15 cellular contexts compared by ENCODE assay signal in genomic region chr3:53074366-53074696, GRCh38. TPM values are rescaled to one million over a fixed set of nuclear protein-coding genes. Genes with fewer than 3 reads are reported as not detected.
DNase-seq lines count a peak whose midpoint lies in the region; ATAC-seq lines count a peak whose summit lies in the region.
"Had no signal": no experiment of that assay in that cellular context is flagged by ENCODE, and none has a peak within 500 bp of the region (broad histone marks: within the 10 kb centered on the region; RNA-seq: fewer than 3 reads in every experiment).

No MANE protein-coding gene starts in this region.

- H3K27me3 ChIP-seq in aorta (ENCODE audit: control insufficient read depth in 1 of 2, insufficient read depth in 2 of 2, low read length in 1 of 2): no peaks in the 10 kb centered on the region

- POLR2A ChIA-PET in T-cell (lab: Charles Lee): interaction anchor here in 1 of 2 donors (0.6 kb wide), 1 partner anchor 355 kb away, joined by 4 read pairs; no protein-coding TSS in a partner anchor

- no peaks in the 10 kb centered on the region for H3K9me3 ChIP-seq in aorta (ENCODE audit: control insufficient read depth, low read length)

- H3K27ac ChIP-seq in aorta (ENCODE audit: low read depth in 1 of 2, low read length in 2 of 2): no peak overlapping the region
- H3K27ac ChIP-seq: cardiac muscle cell had no signal

- H3K9me3 Mint-ChIP-seq in activated naive CD8-positive, alpha-beta T cell (ENCODE audit: low read depth): no peaks in the 10 kb centered on the region
- H3K9me3 Mint-ChIP-seq in activated naive CD8-positive, alpha-beta T cell treated with anti-CD3 and anti-CD28 coated beads, Interleukin-2, amount 50 U/mL, for 24 hours: no peaks in the 10 kb centered on the region
- no peaks in the 10 kb centered on the region for H3K9me3 Mint-ChIP-seq in T-cell
- H3K9me3 Mint-ChIP-seq in immature natural killer cell: no peaks in the 10 kb centered on the region
- H3K9me3 Mint-ChIP-seq: mesothelial cell of epicardium had no signal

- no peak overlapping the region for H3K4me3 ChIP-seq in aorta (ENCODE audit: low read length in 2 of 2)
- H3K4me3 ChIP-seq: cardiac muscle cell had no signal

- intact Hi-C loops in aorta (cut with DNase I): loop anchor here (5.0 to 10.0 kb wide), 3 partner anchors 140 to 332 kb away; no protein-coding TSS in a partner anchor

- WGBS in aorta, 2 donors: 51 to 63% methylated on average over 1 of the region's 1 CpG

- H3K27me3 Mint-ChIP-seq in activated naive CD8-positive, alpha-beta T cell: no peaks in the 10 kb centered on the region
- H3K27me3 Mint-ChIP-seq in activated naive CD8-positive, alpha-beta T cell treated with anti-CD3 and anti-CD28 coated beads, Interleukin-2, amount 50 U/mL, for 24 hours: no peaks in the 10 kb centered on the region
- H3K27me3 Mint-ChIP-seq in T-cell (no peaks in the 10 kb centered on the region), immature natural killer cell (ENCODE audit: low read depth in 3 of 3) (peaks cover 0 to 7% (median 0%) of the 10 kb centered on the region in 3 donors)

- no peaks in the 10 kb centered on the region for H3K36me3 ChIP-seq in aorta (ENCODE audit: control insufficient read depth in 1 of 2, insufficient read depth in 2 of 2, low read length in 1 of 2)
- H3K36me3 ChIP-seq: cardiac muscle cell had no signal

- peaks cover 11% of the 10 kb centered on the region for H3K4me1 Mint-ChIP-seq in activated naive CD8-positive, alpha-beta T cell (ENCODE audit: low read depth)
- peaks cover 19% of the 10 kb centered on the region for H3K4me1 Mint-ChIP-seq in activated naive CD8-positive, alpha-beta T cell treated with anti-CD3 and anti-CD28 coated beads, Interleukin-2, amount 50 U/mL, for 24 hours
- H3K4me1 Mint-ChIP-seq in T-cell: peaks cover 17 to 19% (median 17%) of the 10 kb centered on the region in 3 donors
- H3K4me1 Mint-ChIP-seq in immature natural killer cell: peaks cover 19% of the 10 kb centered on the region in 2 donors

- CTCF ChIA-PET in T-cell (lab: Charles Lee): interaction anchor here in 1 of 2 donors (1.2 kb wide), 1 partner anchor 223 kb away, joined by 3 read pairs; no protein-coding TSS in a partner anchor

- H3K27ac Mint-ChIP-seq in activated naive CD8-positive, alpha-beta T cell: no peak overlapping the region
- H3K27ac Mint-ChIP-seq in activated naive CD8-positive, alpha-beta T cell treated with anti-CD3 and anti-CD28 coated beads, Interleukin-2, amount 50 U/mL, for 24 hours: no peak overlapping the region
- peak overlapping the region; percentile 30 to 64 for H3K27ac Mint-ChIP-seq in T-cell
- peak overlapping the region; percentile 43 to 90 (median 74) for H3K27ac Mint-ChIP-seq in immature natural killer cell
- H3K27ac Mint-ChIP-seq: mesothelial cell of epicardium had no signal

- peak overlapping the region; percentile 27 for H3K4me3 Mint-ChIP-seq in activated naive CD8-positive, alpha-beta T cell
- no peak overlapping the region for H3K4me3 Mint-ChIP-seq in activated naive CD8-positive, alpha-beta T cell treated with anti-CD3 and anti-CD28 coated beads, Interleukin-2, amount 50 U/mL, for 24 hours
- peak overlapping the region in 1 of 3 donors; percentile 96 for H3K4me3 Mint-ChIP-seq in T-cell
- peak overlapping the region in 4 of 5 donors; percentile 7 to 79 (median 74) for H3K4me3 Mint-ChIP-seq in immature natural killer cell
- H3K4me3 Mint-ChIP-seq: mesothelial cell of epicardium had no signal

- no peaks in the 10 kb centered on the region for H3K4me1 ChIP-seq in aorta (ENCODE audit: control insufficient read depth in 1 of 2, insufficient read depth in 2 of 2, low read length in 2 of 2)

- DNase-seq in activated naive CD8-positive, alpha-beta T cell treated with anti-CD3 and anti-CD28 coated beads, Interleukin-2, amount 50 U/mL, for 24 hours: no peak
- DNase-seq in T-cell: no peak
- no peak for DNase-seq in immature natural killer cell
- peak; percentile 41 to 42 for DNase-seq in aorta
- DNase-seq in NCI-H2196 (lab: John Stamatoyannopoulos, UW; ENCODE audit: unreplicated experiment): no peak
- DNase-seq: DMS153; effector CD4-positive, alpha-beta T cell; NCI-H1694; right cardiac atrium; SHP77 treated with DMSO at 0.1 percent for 48 hours; stimulated activated CD4-positive, alpha-beta T cell treated with anti-CD3 and anti-CD28 coated beads, Interleukin-2, amount 100 ng/mL, for 24 hours had no signal

- no peak for ATAC-seq in activated naive CD8-positive, alpha-beta T cell treated with anti-CD3 and anti-CD28 coated beads, Interleukin-2, amount 50 U/mL, for 24 hours
- ATAC-seq in T-cell (replicated peaks in 1 of 4) (no peak), aorta (ENCODE audit: low FRiP score) (no peak), GM19397 (IDR thresholded peaks at IDR 0.05; ENCODE audit: unreplicated experiment) (no peak)

- H3K36me3 Mint-ChIP-seq in activated naive CD8-positive, alpha-beta T cell: no peaks in the 10 kb centered on the region
- H3K36me3 Mint-ChIP-seq in activated naive CD8-positive, alpha-beta T cell treated with anti-CD3 and anti-CD28 coated beads, Interleukin-2, amount 50 U/mL, for 24 hours (ENCODE audit: low read depth): no peaks in the 10 kb centered on the region
- H3K36me3 Mint-ChIP-seq in T-cell (peaks cover 8% of the 10 kb centered on the region), immature natural killer cell (no peaks in the 10 kb centered on the region)
- H3K36me3 Mint-ChIP-seq: mesothelial cell of epicardium had no signal

RNA-seq across cellular contexts. Expression of gene SFMBT1, which starts 28.5 kb away (rescaled TPM):
- total RNA-seq in T-cell (10 to 100 TPM; 30.3 to 42.7 (median 37.7) TPM), aorta (10 to 100 TPM in 1 of 2 donors, 1 to 10 TPM in 1; 8.8 to 12.6 TPM)
- polyA plus RNA-seq in immature natural killer cell (10 to 100 TPM in 2 of 3 donors, 1 to 10 TPM in 1; 6.6 to 12.9 (median 12.3) TPM), aorta (1 to 10 TPM in 1 of 2 donors, under 1 TPM in 1; 0.75 to 2.0 TPM)

RNA-seq across cellular contexts. Expression of gene RFT1, which starts 55.9 kb away (rescaled TPM):
- 10 to 100 TPM; 14.4 to 27.8 (median 26.6) TPM for total RNA-seq in T-cell
- polyA plus RNA-seq in immature natural killer cell: 10 to 100 TPM; 14.2 to 29.2 (median 21.7) TPM
- 10 to 100 TPM; 11.9 to 16.6 TPM for total RNA-seq in aorta
- 1 to 10 TPM; 5.0 to 5.8 TPM for polyA plus RNA-seq in aorta

Comparison
In these comparisons a context has a peak if more than half of its experiments do, and no peak if none do; other contexts are left out.
1. H3K27ac Mint-ChIP-seq: peak in T-cell (2 of 2) and immature natural killer cell (6 of 6); none in activated naive CD8-positive, alpha-beta T cell (single experiment) and activated naive CD8-positive, alpha-beta T cell treated with anti-CD3 and anti-CD28 coated beads, Interleukin-2, amount 50 U/mL, for 24 hours (single experiment).
2. DNase-seq: peak in aorta (2 of 2); none in activated naive CD8-positive, alpha-beta T cell treated with anti-CD3 and anti-CD28 coated beads, Interleukin-2, amount 50 U/mL, for 24 hours (single experiment), T-cell (0 of 34), immature natural killer cell (0 of 3) and NCI-H2196 (single experiment).